ENCODE assay signal across 8 cellular contexts in genomic region chr17:45311762-45312476, GRCh38. TPM values are rescaled to one million over a fixed set of nuclear protein-coding genes. Genes with fewer than 3 reads are reported as not detected.
DNase-seq lines count a peak whose midpoint lies in the region; ATAC-seq, FAIRE-seq and TF ChIP-seq lines count a peak whose summit lies in the region.

No MANE protein-coding gene starts in this region.

- H3K4me1 ChIP-seq in gastroesophageal sphincter: peaks cover 37 to 93% (median 72%) of the 10 kb centered on the region in 3 donors
- peaks cover 26 to 38% of the 10 kb centered on the region in 2 donors for H3K4me1 ChIP-seq in small intestine (ENCODE audit: control insufficient read depth in 2 of 2, insufficient read depth in 1 of 2, low read depth in 1 of 2, low read length in 1 of 2)

- no peak for TF ChIP-seq CTCF in gastroesophageal sphincter (IDR thresholded peaks at IDR 0.05)

- WGBS in gastroesophageal sphincter (ENCODE audit: low coverage in 1 of 2), 2 donors: 7% methylated on average over 4 to 6 of the region's 10 CpGs
- WGBS in small intestine, 3 donors: 3 to 14% (median 7%) methylated on average over 10 of the region's 10 CpGs

- H3K36me3 ChIP-seq in gastroesophageal sphincter (peaks cover 0 to 6% of the 10 kb centered on the region in 2 donors), small intestine (ENCODE audit: control insufficient read depth in 2 of 2, insufficient read depth in 2 of 2, low read length in 2 of 2) (no peaks in the 10 kb centered on the region)

- FAIRE-seq in small intestine (lab: Jason Lieb, UNC): no peak

- DNase-seq in NCI-H2196 (lab: John Stamatoyannopoulos, UW; ENCODE audit: unreplicated experiment) (peak; percentile 72), activated T-cell treated with anti-CD3 and anti-CD28 coated beads for 48 hours (ENCODE audit: low read depth) (peak; percentile 81), small intestine (peak; percentile 99), NCI-H1694 treated with DMSO at 0.1 percent for 48 hours (lab: John Stamatoyannopoulos, UW) (no peak), NCI-H2107 (lab: John Stamatoyannopoulos, UW) (no peak)

- H3K9me3 ChIP-seq in gastroesophageal sphincter (no peaks in the 10 kb centered on the region), small intestine (ENCODE audit: control insufficient read depth, low read depth) (no peaks in the 10 kb centered on the region)

- H3K27ac ChIP-seq in gastroesophageal sphincter (peak overlapping the region; percentile 60 to 98 (median 96)), small intestine (ENCODE audit: low read depth in 1 of 2, low read length in 1 of 2) (peak overlapping the region; percentile 93 to 94)

- no peak for TF ChIP-seq EP300 in gastroesophageal sphincter (IDR thresholded peaks at IDR 0.05)

- H3K27me3 ChIP-seq in gastroesophageal sphincter (no peaks in the 10 kb centered on the region), small intestine (ENCODE audit: control insufficient read depth in 2 of 2, insufficient read depth in 2 of 2, low read length in 2 of 2) (no peaks in the 10 kb centered on the region)

- peak; percentile 25 for ATAC-seq in GM18907 (IDR thresholded peaks at IDR 0.05; ENCODE audit: unreplicated experiment)
- ATAC-seq in gastroesophageal sphincter: no peak
- no peak for ATAC-seq in HG02852 (IDR thresholded peaks at IDR 0.05; ENCODE audit: unreplicated experiment)

- H3K4me3 ChIP-seq in gastroesophageal sphincter: peak overlapping the region; percentile 2 to 16
- peak overlapping the region in 1 of 2 donors; percentile 15 for H3K4me3 ChIP-seq in small intestine (ENCODE audit: low read depth in 1 of 2, low read length in 2 of 2)

- TF ChIP-seq POLR2A in gastroesophageal sphincter (IDR thresholded peaks at IDR 0.05): no peak

RNA-seq across cellular contexts. Expression of gene MAP3K14, which starts 4.9 kb away (rescaled TPM):
- 10 to 100 TPM in 3 of 4 donors, 1 to 10 TPM in 1; 8.5 to 17.5 (median 13.5) TPM for total RNA-seq in gastroesophageal sphincter
- 10 to 100 TPM; 10.8 to 19.2 (median 11.3) TPM for polyA plus RNA-seq in small intestine

RNA-seq across cellular contexts. Expression of gene SPATA32, which starts 50.0 kb away (rescaled TPM):
- not detected for total RNA-seq in gastroesophageal sphincter
- polyA plus RNA-seq in small intestine: under 1 TPM in 1 of 3 donors, not detected in 2; 0.04 TPM

Comparison
In these comparisons a context has a peak if more than half of its experiments do, and no peak if none do; other contexts are left out.
1. DNase-seq: peak in NCI-H2196 (single experiment), activated T-cell treated with anti-CD3 and anti-CD28 coated beads for 48 hours (single experiment) and small intestine (single experiment); none in NCI-H1694 treated with DMSO at 0.1 percent for 48 hours (single experiment) and NCI-H2107 (single experiment).